In the genomic region with DNA sequence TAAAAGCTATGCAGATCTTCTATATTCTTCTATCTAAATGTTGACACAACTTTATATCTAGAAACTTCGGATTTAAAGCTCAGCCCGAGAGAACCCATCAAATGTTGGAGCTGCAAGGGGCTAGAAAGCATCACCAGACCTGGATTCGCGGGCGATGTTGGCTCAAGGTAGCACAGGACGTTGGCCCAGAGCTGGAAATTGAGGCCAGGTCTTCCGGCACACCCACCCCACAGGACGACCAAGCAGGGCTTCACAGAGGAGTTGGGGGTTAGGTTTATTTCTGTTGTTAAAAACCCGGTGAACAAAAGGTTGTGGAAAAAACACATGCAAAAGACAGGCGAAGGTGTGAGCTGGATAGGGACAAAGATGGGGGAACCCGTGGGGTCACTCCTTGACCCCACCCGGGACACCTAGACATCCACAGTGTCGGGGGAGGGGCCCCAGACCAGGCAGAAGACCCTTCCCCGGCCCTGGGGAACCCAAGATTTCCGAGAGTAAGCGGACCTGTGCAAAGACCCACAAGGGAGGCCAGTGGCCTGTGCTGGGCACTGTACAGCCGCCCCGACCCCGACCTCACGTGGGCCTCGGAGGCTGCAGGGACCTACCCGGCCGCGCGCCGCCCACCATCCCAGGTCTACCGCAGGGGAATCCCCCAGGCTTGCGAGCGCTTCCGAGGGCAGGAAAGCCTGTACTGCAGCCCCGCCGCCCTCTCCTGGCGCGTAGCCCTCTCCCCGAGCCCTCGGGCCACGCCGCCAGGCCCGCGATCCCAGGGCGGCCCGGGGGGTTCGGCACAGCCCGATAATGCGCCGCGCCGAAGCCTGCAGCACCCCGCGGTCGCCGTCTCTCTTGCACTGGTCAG, we compare ENCODE assay signal across 7 cellular contexts. TPM values are rescaled to one million over a fixed set of nuclear protein-coding genes. Genes with fewer than 3 reads are reported as not detected.
DNase-seq lines count a peak whose midpoint lies in the region; ATAC-seq and TF ChIP-seq lines count a peak whose summit lies in the region.

No MANE protein-coding gene starts in this region.

- H3K4me1 Mint-ChIP-seq in T-helper 2 cell treated with Interferon-gamma antibody and Interleukin-4, amounts not matched to agents 5 μg/mL and 100 μg/mL, for 36 hours (ENCODE audit: low read depth) = peaks cover 25% of the 10 kb centered on the region

- peaks cover 14% of the 10 kb centered on the region for H3K36me3 Mint-ChIP-seq in T-helper 2 cell treated with Interferon-gamma antibody and Interleukin-4, amounts not matched to agents 5 μg/mL and 100 μg/mL, for 36 hours (ENCODE audit: low read depth)

- H3K9me3 ChIP-seq in liver (ENCODE audit: control insufficient read depth in 4 of 4, low read length in 3 of 4) = no peaks in the 10 kb centered on the region

- H3K36me3 ChIP-seq in liver (ENCODE audit: control insufficient read depth in 4 of 4, insufficient read depth in 3 of 4, low read depth in 1 of 4, low read length in 3 of 4) = peaks cover 0 to 3% (median 2%) of the 10 kb centered on the region in 4 donors

- peak overlapping the region; percentile 100 for H3K27ac Mint-ChIP-seq in T-helper 2 cell treated with Interferon-gamma antibody and Interleukin-4, amounts not matched to agents 5 μg/mL and 100 μg/mL, for 36 hours

- no peaks in the 10 kb centered on the region for H3K27me3 ChIP-seq in liver (ENCODE audit: control insufficient read depth in 4 of 4, insufficient read depth in 4 of 4, low read length in 3 of 4)

- peak overlapping the region; percentile 77 to 79 for H3K27ac ChIP-seq in liver (ENCODE audit: low read depth in 1 of 2, low read length in 2 of 2)

- peak; percentile 8 for ATAC-seq in GM18861 (IDR thresholded peaks at IDR 0.05; ENCODE audit: unreplicated experiment)
- peak; percentile 19 for ATAC-seq in HG02970 (IDR thresholded peaks at IDR 0.05; ENCODE audit: low FRiP score, unreplicated experiment)
- ATAC-seq in GM19463 (IDR thresholded peaks at IDR 0.05; ENCODE audit: unreplicated experiment) = no peak

- TF ChIP-seq RAD21 in liver (IDR thresholded peaks at IDR 0.05) = no peak

- peak; percentile 77 for DNase-seq in T-helper 2 cell treated with Interferon-gamma antibody and Interleukin-4, amounts not matched to agents 5 μg/mL and 100 μg/mL, for 36 hours (ENCODE audit: low spot score)
- DNase-seq in cardiac fibroblast (ENCODE audit: low read depth in 2 of 2) = no peak
- peak; percentile 15 for DNase-seq in stimulated activated CD8-positive, alpha-beta memory T cell treated with anti-CD3 and anti-CD28 coated beads, Interleukin-12 subunit alpha, Interleukin-12 subunit beta, amount 100 ng/mL, for 1 hour (ENCODE audit: low read depth)

- peak overlapping the region; percentile 97 for H3K4me3 Mint-ChIP-seq in T-helper 2 cell treated with Interferon-gamma antibody and Interleukin-4, amounts not matched to agents 5 μg/mL and 100 μg/mL, for 36 hours

- TF ChIP-seq CTCF in cardiac fibroblast (IDR thresholded peaks at IDR 0.05; ENCODE audit: low read depth, low read length) = no peak
- no peak for TF ChIP-seq CTCF in liver (IDR thresholded peaks at IDR 0.05; ENCODE audit: low read depth, low read length, missing input control)

- 16% methylated on average over 52 of the region's 52 CpGs for WGBS in liver

- H3K4me1 ChIP-seq in liver (ENCODE audit: control insufficient read depth in 4 of 4, insufficient read depth in 4 of 4, low read length in 3 of 4) = peaks cover 6 to 24% (median 14%) of the 10 kb centered on the region in 4 donors

- H3K4me3 ChIP-seq in cardiac fibroblast (replicated peaks in 1 of 2; ENCODE audit: low read depth in 2 of 2, low read length in 2 of 2) (peak overlapping the region; percentile 91 to 97), liver (ENCODE audit: low read depth in 1 of 3, low read length in 3 of 3) (peak overlapping the region; percentile 28 to 72 (median 58))

- H3K27me3 Mint-ChIP-seq in T-helper 2 cell treated with Interferon-gamma antibody and Interleukin-4, amounts not matched to agents 5 μg/mL and 100 μg/mL, for 36 hours (ENCODE audit: low read depth) = peaks cover 7% of the 10 kb centered on the region

- no peaks in the 10 kb centered on the region for H3K9me3 Mint-ChIP-seq in T-helper 2 cell treated with Interferon-gamma antibody and Interleukin-4, amounts not matched to agents 5 μg/mL and 100 μg/mL, for 36 hours

- H3K9ac ChIP-seq in liver (ENCODE audit: low read depth in 1 of 2, low read length in 2 of 2) = peak overlapping the region in 1 of 2 donors; percentile 43

TF ChIP-seq in liver, 16 proteins besides CTCF, POLR2A, EP300 and RAD21:
- TF ChIP-seq, protein P1, sequence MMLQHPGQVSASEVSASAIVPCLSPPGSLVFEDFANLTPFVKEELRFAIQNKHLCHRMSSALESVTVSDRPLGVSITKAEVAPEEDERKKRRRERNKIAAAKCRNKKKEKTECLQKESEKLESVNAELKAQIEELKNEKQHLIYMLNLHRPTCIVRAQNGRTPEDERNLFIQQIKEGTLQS (IDR thresholded peaks at IDR 0.05) = no peak
- TF ChIP-seq TAF1 (conservative IDR thresholded peaks at IDR 0.05) (no peak), RXRA (IDR thresholded peaks at IDR 0.05) (no peak)
- TF ChIP-seq, protein P2, sequence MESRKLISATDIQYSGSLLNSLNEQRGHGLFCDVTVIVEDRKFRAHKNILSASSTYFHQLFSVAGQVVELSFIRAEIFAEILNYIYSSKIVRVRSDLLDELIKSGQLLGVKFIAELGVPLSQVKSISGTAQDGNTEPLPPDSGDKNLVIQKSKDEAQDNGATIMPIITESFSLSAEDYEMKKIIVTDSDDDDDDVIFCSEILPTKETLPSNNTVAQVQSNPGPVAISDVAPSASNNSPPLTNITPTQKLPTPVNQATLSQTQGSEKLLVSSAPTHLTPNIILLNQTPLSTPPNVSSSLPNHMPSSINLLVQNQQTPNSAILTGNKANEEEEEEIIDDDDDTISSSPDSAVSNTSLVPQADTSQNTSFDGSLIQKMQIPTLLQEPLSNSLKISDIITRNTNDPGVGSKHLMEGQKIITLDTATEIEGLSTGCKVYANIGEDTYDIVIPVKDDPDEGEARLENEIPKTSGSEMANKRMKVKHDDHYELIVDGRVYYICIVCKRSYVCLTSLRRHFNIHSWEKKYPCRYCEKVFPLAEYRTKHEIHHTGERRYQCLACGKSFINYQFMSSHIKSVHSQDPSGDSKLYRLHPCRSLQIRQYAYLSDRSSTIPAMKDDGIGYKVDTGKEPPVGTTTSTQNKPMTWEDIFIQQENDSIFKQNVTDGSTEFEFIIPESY (IDR thresholded peaks at IDR 0.05) = no peak
TF ChIP-seq in liver: peak in this region for 0.

RNA-seq across cellular contexts. Expression of a gene that starts 1.8 kb away (rescaled TPM):
- total RNA-seq in liver = 1 to 10 TPM; 4.7 to 9.0 TPM
- polyA plus RNA-seq in liver = 1 to 10 TPM; 3.2 to 5.0 TPM

RNA-seq across cellular contexts. Expression of a gene that starts 16.9 kb away (rescaled TPM):
- 10 to 100 TPM; 17.1 to 48.4 TPM for total RNA-seq in liver
- 10 to 100 TPM; 28.3 to 53.4 TPM for polyA plus RNA-seq in liver

RNA-seq across cellular contexts. Expression of a gene that starts 21.8 kb away (rescaled TPM):
- 100 to 1,000 TPM in 1 of 2 donors, 10 to 100 TPM in 1; 94.8 to 186 TPM for total RNA-seq in liver
- polyA plus RNA-seq in liver = 100 to 1,000 TPM; 227 to 377 TPM

RNA-seq across cellular contexts. Expression of a gene that starts 28.8 kb away (rescaled TPM):
- 10 to 100 TPM; 24.8 to 26.1 TPM for total RNA-seq in liver
- 10 to 100 TPM in 1 of 2 donors, 1 to 10 TPM in 1; 3.4 to 23.1 TPM for polyA plus RNA-seq in liver

RNA-seq across cellular contexts. Expression of a gene that starts 36.9 kb away (rescaled TPM):
- 100 to 1,000 TPM in 1 of 2 donors, 10 to 100 TPM in 1; 26.1 to 152 TPM for total RNA-seq in liver
- polyA plus RNA-seq in liver = 100 to 1,000 TPM; 223 to 462 TPM

Comparison
In these comparisons a context has a peak if more than half of its experiments do, and no peak if none do; other contexts are left out.
1. DNase-seq: peak in T-helper 2 cell treated with Interferon-gamma antibody and Interleukin-4, amounts not matched to agents 5 μg/mL and 100 μg/mL, for 36 hours (single experiment) and stimulated activated CD8-positive, alpha-beta memory T cell treated with anti-CD3 and anti-CD28 coated beads, Interleukin-12 subunit alpha, Interleukin-12 subunit beta, amount 100 ng/mL, for 1 hour (single experiment); none in cardiac fibroblast (0 of 2).